ENCODE assay signal across 8 cellular contexts in the genomic region with DNA sequence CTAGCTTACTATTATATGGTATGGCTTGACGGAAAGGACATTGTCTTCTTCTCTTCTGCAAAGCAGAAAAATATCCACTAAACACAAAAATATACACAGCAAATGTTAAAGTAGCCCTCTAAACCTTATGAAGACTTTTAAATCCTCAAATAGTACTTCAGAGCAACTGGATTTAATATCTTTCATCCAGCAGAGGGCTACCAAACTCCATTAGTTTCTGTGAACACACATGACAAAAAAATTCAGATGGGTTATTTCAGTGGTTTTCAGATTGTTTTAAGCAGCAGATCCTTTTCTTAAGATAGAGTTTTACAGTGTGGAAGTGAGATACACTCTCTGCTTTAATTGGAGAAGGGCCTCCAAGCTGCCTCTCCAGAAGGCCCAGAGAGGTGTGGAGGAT. TPM values are rescaled to one million over a fixed set of nuclear protein-coding genes. Genes with fewer than 3 reads are reported as not detected.
DNase-seq lines count a peak whose midpoint lies in the region; ATAC-seq and TF ChIP-seq lines count a peak whose summit lies in the region.

No MANE protein-coding gene starts in this region.

- peak; percentile 23 for DNase-seq in COR-L47 (lab: John Stamatoyannopoulos, UW)
- DNase-seq in LHCN-M2 (ENCODE audit: low read depth): peak; percentile 65
- DNase-seq in lung microvascular endothelial cell (ENCODE audit: low read depth in 2 of 2): peak; percentile 2 to 6
- no peak for DNase-seq in activated CD8-positive, alpha-beta memory T cell treated with anti-CD3 and anti-CD28 coated beads, Interleukin-2, amount 50 U/mL, for 48 hours
- DNase-seq in HK-2 (ENCODE audit: unreplicated experiment): no peak
- no peak for DNase-seq in nucleus accumbens (lab: John Stamatoyannopoulos, UW)

- TF ChIP-seq CTCF in brain (conservative IDR thresholded peaks at IDR 0.05): peak; percentile 64 to 68

- no peaks in the 10 kb centered on the region for H3K9me3 Mint-ChIP-seq in brain

- no peaks in the 10 kb centered on the region for H3K27me3 Mint-ChIP-seq in brain

- no peak for ATAC-seq in HG03280 (IDR thresholded peaks at IDR 0.05; ENCODE audit: unreplicated experiment)

- H3K36me3 Mint-ChIP-seq in brain: no peaks in the 10 kb centered on the region

- H3K27ac Mint-ChIP-seq in brain: peak overlapping the region in 2 of 5 experiments; percentile 23 to 87

- peaks cover 36% of the 10 kb centered on the region for H3K4me1 Mint-ChIP-seq in brain

- no peak overlapping the region for H3K4me3 Mint-ChIP-seq in brain

RNA-seq across cellular contexts. Expression of a gene that starts 56.6 kb away (rescaled TPM):
- total RNA-seq in LHCN-M2 (2014; rRNA removed): 16.2 and 19.5 TPM in 2 replicates
- 6.6 TPM for polyA plus RNA-seq in LHCN-M2 (2012)
- polyA plus RNA-seq in brain (ENCODE audit: insufficient read depth, low read depth, low replicate concordance): 27.1 TPM
- total RNA-seq in lung microvascular endothelial cell: 35.1 and 55.8 TPM in 2 replicates

Comparison
In these comparisons a context has a peak if more than half of its experiments do, and no peak if none do; other contexts are left out.
1. DNase-seq: peak in COR-L47 (single experiment), LHCN-M2 (single experiment) and lung microvascular endothelial cell (2 of 2); none in activated CD8-positive, alpha-beta memory T cell treated with anti-CD3 and anti-CD28 coated beads, Interleukin-2, amount 50 U/mL, for 48 hours (single experiment), HK-2 (single experiment) and nucleus accumbens (0 of 56).